Comparison of ENCODE assay signal across 10 cellular contexts in genomic region chr19:46755853-46756543, GRCh38.
"Had no signal": no experiment of that assay in that cellular context is flagged by ENCODE, and none has a peak within 500 bp of the region (broad histone marks: within the 10 kb centered on the region; RNA-seq: fewer than 3 reads in every experiment).

No MANE protein-coding gene starts in this region.

- H3K9me3 ChIP-seq: suprapubic skin had no signal

- H3K4me3 ChIP-seq: dorsolateral prefrontal cortex, suprapubic skin had no signal

- H3K27ac ChIP-seq: suprapubic skin, VCaP had no signal

- ATAC-seq: esophagus mucosa had no signal

- H3K27me3 ChIP-seq: dorsolateral prefrontal cortex, suprapubic skin had no signal

- DNase-seq: activated CD4-positive, alpha-beta T cell treated with anti-CD3 and anti-CD28 coated beads, Interleukin-2, amount 50 U/mL, for 48 hours; activated naive CD4-positive, alpha-beta T cell treated with anti-CD3 and anti-CD28 coated beads, Interleukin-2, amount 10 ng/mL, durations not matched to agents 7 days and 5 days; dorsolateral prefrontal cortex; hypothalamus; mesendoderm; stimulated activated CD4-positive, alpha-beta T cell treated with anti-CD3 and anti-CD28 coated beads, Interleukin-15, amount 100 ng/mL, for 24 hours; stimulated activated CD4-positive, alpha-beta T cell treated with anti-CD3 and anti-CD28 coated beads, Interleukin-4, amount 100 ng/mL, for 1 hour had no signal
